Comparison of ENCODE assay signal across 10 cellular contexts in the genomic region with DNA sequence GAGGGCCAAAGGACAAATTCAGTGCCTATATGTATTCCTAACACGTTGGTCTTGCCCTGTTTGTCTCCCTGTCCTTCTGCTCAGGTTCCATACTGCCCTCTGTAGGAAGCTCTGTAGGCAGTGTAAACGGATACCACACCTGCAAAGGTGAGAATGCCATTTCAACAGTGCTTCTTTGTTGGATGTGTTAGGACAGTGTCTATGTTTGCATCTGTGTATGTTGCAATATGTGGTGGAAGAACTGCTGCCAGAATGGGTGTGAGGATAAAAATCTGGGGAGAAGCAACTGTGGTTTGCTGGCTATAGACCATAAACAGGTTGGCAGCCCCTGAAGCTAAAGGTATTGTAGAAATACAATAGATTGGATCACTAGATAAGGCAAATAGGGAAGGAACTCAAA.
DNase-seq lines count a peak whose midpoint lies in the region; ATAC-seq and TF ChIP-seq lines count a peak whose summit lies in the region.
"Had no signal": no experiment of that assay in that cellular context is flagged by ENCODE, and none has a peak within 500 bp of the region (broad histone marks: within the 10 kb centered on the region; RNA-seq: fewer than 3 reads in every experiment).

No MANE protein-coding gene starts in this region.

- no peaks in the 10 kb centered on the region for H3K9me2 ChIP-seq in OCI-LY7 (ENCODE audit: insufficient read depth, low read length)

- H3K27ac Mint-ChIP-seq in glutamatergic neuron (ENCODE audit: unreplicated experiment), result peak overlapping the region; percentile 74

- no TSS peak for BruUV-seq in OCI-LY7 (replicated peaks; lab: Mats Ljungman, UMichigan)

- DNase-seq in AG10803 (ENCODE audit: low read depth), result no peak
- DNase-seq in GM13977 (ENCODE audit: low spot score), result no peak
- DNase-seq in OCI-LY7 (ENCODE audit: low spot score), result peak; percentile 29
- DNase-seq in glutamatergic neuron, result no peak
- DNase-seq in ACHN, result no peak
- DNase-seq: activated naive CD4-positive, alpha-beta T cell treated with anti-CD3 and anti-CD28 coated beads, Interleukin-2, amount 50 U/mL, for 16 hours; NK-92 treated with Interleukin-12 subunit alpha and Interleukin-12 subunit beta, amount 100 ng/mL, for 24 hours had no signal

- no peak for ATAC-seq in HG03571 (IDR thresholded peaks at IDR 0.05; ENCODE audit: unreplicated experiment)
- no peak for ATAC-seq in GM18858 (IDR thresholded peaks at IDR 0.05; ENCODE audit: unreplicated experiment)
- ATAC-seq in GM19328 (IDR thresholded peaks at IDR 0.05; ENCODE audit: unreplicated experiment), result no peak

- TF ChIP-seq CTCF in AG10803 (conservative IDR thresholded peaks at IDR 0.05; ENCODE audit: low read length) (peak; percentile 29; the same call in 1 of the 2 replicates), GM13977 (IDR thresholded peaks at IDR 0.05; ENCODE audit: extremely low read depth, insufficient read depth, missing control alignments) (peak; percentile 47), OCI-LY7 (conservative IDR thresholded peaks at IDR 0.05; ENCODE audit: low read length) (peak; percentile 78), glutamatergic neuron (IDR thresholded peaks at IDR 0.05; ENCODE audit: partially characterized antibody, unreplicated experiment) (no peak)

- no peak overlapping the region for H3K4me3 Mint-ChIP-seq in glutamatergic neuron (ENCODE audit: unreplicated experiment)

- no peaks in the 10 kb centered on the region for H3K79me2 ChIP-seq in OCI-LY7 (ENCODE audit: insufficient read depth, low read depth, low read length)

- intact Hi-C loops in OCI-LY7 (cut with micrococcal nuclease; ENCODE audit: unreplicated experiment), result no loop called here

- H3K4me2 ChIP-seq in OCI-LY7 (ENCODE audit: low read length), result no peak overlapping the region

- H3K4me1 ChIP-seq in OCI-LY7 (ENCODE audit: insufficient read depth, low read length, poor library complexity, severe bottlenecking), result no peaks in the 10 kb centered on the region

- no peak overlapping the region for H3K4me3 ChIP-seq in AG10803 (ENCODE audit: low read length)
- H3K4me3 ChIP-seq in OCI-LY7 (ENCODE audit: low read depth, low read length, poor library complexity, severe bottlenecking), result no peak overlapping the region

- in situ Hi-C loops in GM13977 (cut with MboI; ENCODE audit: low pct_unique_long_range_greater_than_20kb, low sequenced_read_pairs, unreplicated experiment), result no loop called here
- in situ Hi-C loops in ACHN (cut with HindIII; ENCODE audit: low pct_ligation_motif_present, low pct_unique_long_range_greater_than_20kb, low sequenced_read_pairs), result no loop called here

- no peaks in the 10 kb centered on the region for H4K20me1 ChIP-seq in OCI-LY7 (ENCODE audit: insufficient read depth, low read length)

- POLR2A ChIA-PET in OCI-LY7 (lab: Charles Lee), result interaction anchor here (1.0 to 1.6 kb wide), 2 partner anchors 11 to 26 kb away, joined by 3 to 5 read pairs; no protein-coding TSS in a partner anchor

- CTCF ChIA-PET in OCI-LY7 (lab: Charles Lee; ENCODE audit: unreplicated experiment), result interaction anchor here (0.6 to 1.0 kb wide), 2 partner anchors 12 to 1692 kb away, joined by 3 read pairs; no protein-coding TSS in a partner anchor

- H3K27ac ChIP-seq in OCI-LY7 (ENCODE audit: low read depth, low read length, poor library complexity, severe bottlenecking), result no peak overlapping the region

- no peaks in the 10 kb centered on the region for H3K36me3 Mint-ChIP-seq in glutamatergic neuron (ENCODE audit: unreplicated experiment)

- no peaks in the 10 kb centered on the region for H3K4me1 Mint-ChIP-seq in glutamatergic neuron (ENCODE audit: low read depth, unreplicated experiment)

- H2AFZ ChIP-seq in OCI-LY7 (ENCODE audit: low read length), result no peak overlapping the region

- H3K9me3 Mint-ChIP-seq in glutamatergic neuron (ENCODE audit: unreplicated experiment), result peaks cover 5% of the 10 kb centered on the region

- H3K36me3 ChIP-seq in OCI-LY7 (ENCODE audit: insufficient read depth, low read length), result peaks cover 88% of the 10 kb centered on the region

- peaks cover 5% of the 10 kb centered on the region for H3K27me3 Mint-ChIP-seq in glutamatergic neuron (ENCODE audit: unreplicated experiment)

- no peaks in the 10 kb centered on the region for H3K9me3 ChIP-seq in OCI-LY7 (ENCODE audit: low read length)
